ENCODE assay signal across 37 cellular contexts in the genomic region with DNA sequence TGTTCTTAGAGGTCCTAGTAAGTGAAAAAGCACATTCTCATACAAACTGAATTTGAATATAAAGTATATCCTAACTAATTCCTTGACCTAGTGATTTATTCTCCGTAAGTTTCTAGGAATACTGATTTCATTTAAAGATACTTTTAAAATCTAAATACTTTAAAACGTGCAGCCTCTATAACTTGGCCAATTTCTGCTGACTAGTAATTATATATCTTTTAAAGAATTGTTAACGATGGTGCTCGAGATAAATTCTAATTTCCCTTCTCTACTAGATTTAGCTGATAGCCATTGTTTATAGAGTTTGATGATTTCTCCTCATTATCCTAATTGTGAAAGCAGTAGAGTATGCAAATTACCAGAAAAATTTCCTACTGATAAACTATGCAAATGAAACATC.
"Had no signal": no experiment of that assay in that cellular context is flagged by ENCODE, and none has a peak within 500 bp of the region (broad histone marks: within the 10 kb centered on the region; RNA-seq: fewer than 3 reads in every experiment).

No MANE protein-coding gene starts in this region.

- H3K9me3 Mint-ChIP-seq: activated B cell treated with CpG ODN at 0.5 μM for 24 hours; activated CD4-positive, alpha-beta T cell treated with anti-CD3 and anti-CD28 coated beads, Interleukin-2, amount 10 ng/mL, durations not matched to agents 24 days and 14 days; activated CD8-positive, alpha-beta T cell treated with anti-CD3 and anti-CD28 coated beads for 36 hours; activated naive CD4-positive, alpha-beta T cell treated with anti-CD3 and anti-CD28 coated beads for 36 hours; activated naive CD8-positive, alpha-beta T cell treated with anti-CD3 and anti-CD28 coated beads for 36 hours; activated T-cell treated with anti-CD3 and anti-CD28 coated beads, Interleukin-2, amount 50 U/mL, for 4 hours; activated T-helper 1 cell treated with anti-CD3 and anti-CD28 coated beads, Interleukin-12 subunit alpha, Interleukin-12 subunit beta, Interleukin-2, Interleukin-4 antibody, amounts not matched to agents 30 ng/mL and 10 ng/mL and 1 ng/mL, durations not matched to agents 14 hours and 24 hours and 36 hours; activated T-helper 17 cell treated with anti-CD3 and anti-CD28 coated beads, Interleukin-2, amount 50 U/mL, for 72 hours; T-helper 2 cell treated with Interferon-gamma antibody and Interleukin-4, amounts not matched to agents 5 μg/mL and 100 μg/mL, for 36 hours had no signal

- H3K27me3 Mint-ChIP-seq: activated B cell treated with CpG ODN at 0.5 μM for 24 hours; activated CD4-positive, alpha-beta memory T cell treated with anti-CD3 and anti-CD28 coated beads for 36 hours; activated CD4-positive, alpha-beta T cell treated with anti-CD3 and anti-CD28 coated beads, Interleukin-2, amount 10 ng/mL, durations not matched to agents 24 days and 14 days; activated CD8-positive, alpha-beta T cell treated with anti-CD3 and anti-CD28 coated beads for 36 hours; activated T-helper 17 cell treated with anti-CD3 and anti-CD28 coated beads, Interleukin-2, amount 50 U/mL, for 72 hours had no signal

- H3K27ac ChIP-seq: adrenal gland, body of pancreas, breast epithelium, VCaP had no signal

- DNase-seq: activated B cell treated with CpG ODN at 0.5 μM for 24 hours; activated CD4-positive, alpha-beta memory T cell treated with anti-CD3 and anti-CD28 coated beads for 36 hours; activated CD4-positive, alpha-beta T cell treated with anti-CD3 and anti-CD28 coated beads for 4 hours; activated CD4-positive, alpha-beta T cell treated with anti-CD3 and anti-CD28 coated beads, Interleukin-2, amount 10 ng/mL, durations not matched to agents 24 days and 14 days; activated CD4-positive, alpha-beta T cell treated with anti-CD3 and anti-CD28 coated beads, Interleukin-2, amount 50 U/mL, for 1 hour; activated CD4-positive, alpha-beta T cell treated with anti-CD3 and anti-CD28 coated beads, Interleukin-2, amount 50 U/mL, for 4 hours; activated CD4-positive, CD25-positive, alpha-beta regulatory T cell treated with anti-CD3 and anti-CD28 coated beads, Interleukin-2, amount 50 U/mL, for 72 hours; activated CD8-positive, alpha-beta memory T cell treated with anti-CD3 and anti-CD28 coated beads, Interleukin-2, amount 50 U/mL, for 4 hours; activated CD8-positive, alpha-beta T cell treated with anti-CD3 and anti-CD28 coated beads for 36 hours; activated effector memory CD4-positive, alpha-beta T cell treated with anti-CD3 and anti-CD28 coated beads, Interleukin-2, amount 50 U/mL, for 16 hours; activated gamma-delta T cell treated with Interleukin-2 at 50 U/mL for 16 hours; activated naive CD4-positive, alpha-beta T cell; activated naive CD4-positive, alpha-beta T cell treated with anti-CD3 and anti-CD28 coated beads for 36 hours; activated naive CD4-positive, alpha-beta T cell treated with anti-CD3 and anti-CD28 coated beads, Interleukin-2, amount 50 U/mL, for 16 hours; activated naive CD8-positive, alpha-beta T cell treated with anti-CD3 and anti-CD28 coated beads for 36 hours; activated T-cell treated with anti-CD3 and anti-CD28 coated beads for 4 hours; activated T-cell treated with anti-CD3 and anti-CD28 coated beads, Interleukin-2, amount 50 U/mL, for 1 hour; activated T-cell treated with anti-CD3 and anti-CD28 coated beads, Interleukin-2, amount 50 U/mL, for 4 hours; activated T-cell treated with anti-CD3 and anti-CD28 coated beads, Interleukin-2, amount 50 U/mL, for 72 hours; adrenal gland; amniotic stem cell; aorta; body of pancreas; brain microvascular endothelial cell; central memory CD4-positive, alpha-beta T cell; T-helper 1 cell; T-helper 2 cell; T-helper 9 cell had no signal

- H3K4me1 Mint-ChIP-seq: activated B cell treated with CpG ODN at 0.5 μM for 24 hours; activated CD4-positive, alpha-beta T cell treated with anti-CD3 and anti-CD28 coated beads, Interleukin-2, amount 10 ng/mL, durations not matched to agents 24 days and 14 days; activated naive CD8-positive, alpha-beta T cell treated with anti-CD3 and anti-CD28 coated beads for 36 hours; activated T-helper 17 cell treated with anti-CD3 and anti-CD28 coated beads, Interleukin-2, amount 50 U/mL, for 72 hours had no signal

- H3K9me3 ChIP-seq: adrenal gland, body of pancreas, breast epithelium had no signal

- ATAC-seq: activated CD8-positive, alpha-beta T cell treated with anti-CD3 and anti-CD28 coated beads for 36 hours; activated naive CD4-positive, alpha-beta T cell treated with anti-CD3 and anti-CD28 coated beads, Interleukin-2, amount 50 U/mL, for 72 hours; activated T-cell treated with anti-CD3 and anti-CD28 coated beads, Interleukin-2, amount 50 U/mL, for 4 hours; activated T-cell treated with anti-CD3 and anti-CD28 coated beads, Interleukin-2, amount 50 U/mL, for 72 hours; activated T-helper 17 cell treated with anti-CD3 and anti-CD28 coated beads, Interleukin-2, amount 50 U/mL, for 72 hours; body of pancreas had no signal

- H3K27ac Mint-ChIP-seq: activated B cell treated with CpG ODN at 0.5 μM for 24 hours; activated CD4-positive, alpha-beta memory T cell treated with anti-CD3 and anti-CD28 coated beads for 36 hours; activated CD4-positive, alpha-beta T cell treated with anti-CD3 and anti-CD28 coated beads, Interleukin-2, amount 10 ng/mL, durations not matched to agents 24 days and 14 days; activated CD8-positive, alpha-beta T cell treated with anti-CD3 and anti-CD28 coated beads for 36 hours; activated naive CD4-positive, alpha-beta T cell treated with anti-CD3 and anti-CD28 coated beads for 36 hours; activated naive CD4-positive, alpha-beta T cell treated with anti-CD3 and anti-CD28 coated beads, Interleukin-2, amount 50 U/mL, for 72 hours; activated naive CD8-positive, alpha-beta T cell treated with anti-CD3 and anti-CD28 coated beads for 36 hours; activated T-cell treated with anti-CD3 and anti-CD28 coated beads, Interleukin-2, amount 50 U/mL, for 72 hours; activated T-helper 1 cell treated with anti-CD3 and anti-CD28 coated beads, Interleukin-12 subunit alpha, Interleukin-12 subunit beta, Interleukin-2, Interleukin-4 antibody, amounts not matched to agents 30 ng/mL and 10 ng/mL and 1 ng/mL, durations not matched to agents 14 hours and 24 hours and 36 hours; activated T-helper 17 cell treated with anti-CD3 and anti-CD28 coated beads, Interleukin-2, amount 50 U/mL, for 72 hours; T-helper 1 cell treated with Interleukin-12 subunit alpha and Interleukin-12 subunit beta and Interleukin-4 antibody, amounts not matched to agents 30 μg/mL and 1 μg/mL, for 36 hours; T-helper 2 cell treated with Interferon-gamma antibody and Interleukin-4, amounts not matched to agents 5 μg/mL and 100 μg/mL, for 36 hours had no signal

- H3K36me3 Mint-ChIP-seq: activated CD4-positive, alpha-beta memory T cell treated with anti-CD3 and anti-CD28 coated beads for 36 hours; activated naive CD4-positive, alpha-beta T cell treated with anti-CD3 and anti-CD28 coated beads, Interleukin-2, amount 50 U/mL, for 72 hours; activated naive CD8-positive, alpha-beta T cell treated with anti-CD3 and anti-CD28 coated beads for 36 hours had no signal

- FAIRE-seq: astrocyte, TTC549 had no signal

- H3K4me3 ChIP-seq: adrenal gland, body of pancreas, breast epithelium had no signal

- H3K4me3 Mint-ChIP-seq: activated B cell treated with CpG ODN at 0.5 μM for 24 hours; activated CD4-positive, alpha-beta memory T cell treated with anti-CD3 and anti-CD28 coated beads for 36 hours; activated CD4-positive, alpha-beta T cell treated with anti-CD3 and anti-CD28 coated beads, Interleukin-2, amount 10 ng/mL, durations not matched to agents 24 days and 14 days; activated CD8-positive, alpha-beta T cell treated with anti-CD3 and anti-CD28 coated beads for 36 hours; activated naive CD4-positive, alpha-beta T cell treated with anti-CD3 and anti-CD28 coated beads for 36 hours; activated naive CD8-positive, alpha-beta T cell treated with anti-CD3 and anti-CD28 coated beads for 36 hours; activated T-cell treated with anti-CD3 and anti-CD28 coated beads, Interleukin-2, amount 50 U/mL, for 4 hours; activated T-cell treated with anti-CD3 and anti-CD28 coated beads, Interleukin-2, amount 50 U/mL, for 72 hours; activated T-helper 1 cell treated with anti-CD3 and anti-CD28 coated beads, Interleukin-12 subunit alpha, Interleukin-12 subunit beta, Interleukin-2, Interleukin-4 antibody, amounts not matched to agents 30 ng/mL and 10 ng/mL and 1 ng/mL, durations not matched to agents 14 hours and 24 hours and 36 hours; activated T-helper 17 cell treated with anti-CD3 and anti-CD28 coated beads, Interleukin-2, amount 50 U/mL, for 72 hours; T-helper 1 cell treated with Interleukin-12 subunit alpha and Interleukin-12 subunit beta and Interleukin-4 antibody, amounts not matched to agents 30 μg/mL and 1 μg/mL, for 36 hours; T-helper 2 cell treated with Interferon-gamma antibody and Interleukin-4, amounts not matched to agents 5 μg/mL and 100 μg/mL, for 36 hours had no signal

- H3K4me1 ChIP-seq: adrenal gland, breast epithelium had no signal

- H3K36me3 ChIP-seq: adrenal gland, brain microvascular endothelial cell, breast epithelium had no signal

- H3K27me3 ChIP-seq: adrenal gland, body of pancreas, brain microvascular endothelial cell, breast epithelium had no signal
